In genomic region chr21:17921579-17922530, GRCh38 we compare ENCODE assay signal across 12 cellular contexts.
DNase-seq lines count a peak whose midpoint lies in the region; ATAC-seq and TF ChIP-seq lines count a peak whose summit lies in the region.
"Had no signal": no experiment of that assay in that cellular context is flagged by ENCODE, and none has a peak within 500 bp of the region (broad histone marks: within the 10 kb centered on the region; RNA-seq: fewer than 3 reads in every experiment).

No MANE protein-coding gene starts in this region.

- no peaks in the 10 kb centered on the region for H3K4me1 ChIP-seq in hepatocyte (ENCODE audit: insufficient read depth)

- WGBS in hepatocyte (ENCODE audit: low lambda C conversion rate, missing lambda C conversion rate) = 70% methylated on average over 2 of the region's 2 CpGs

- peak; percentile 44 for DNase-seq in AG09309 (ENCODE audit: low read depth)
- DNase-seq in HS-27A (ENCODE audit: low read depth) = peak; percentile 62
- peak; percentile 32 for DNase-seq in astrocyte of the hippocampus (ENCODE audit: low read depth, low spot score)
- peak; percentile 38 for DNase-seq in hepatocyte (ENCODE audit: low spot score)
- no peak for DNase-seq in NCI-H1436 (lab: John Stamatoyannopoulos, UW)
- DNase-seq: activated CD4-positive, alpha-beta T cell treated with anti-CD3 and anti-CD28 coated beads for 48 hours; activated naive CD8-positive, alpha-beta T cell treated with anti-CD3 and anti-CD28 coated beads, Interleukin-2, amount 10 ng/mL, durations not matched to agents 7 days and 5 days; NCI-H1092; RPMI8226 had no signal

- no peak overlapping the region for H2AFZ ChIP-seq in hepatocyte

- no peak overlapping the region for H3K4me2 ChIP-seq in hepatocyte

- no peaks in the 10 kb centered on the region for H4K20me1 ChIP-seq in hepatocyte (ENCODE audit: insufficient read depth, poor library complexity, severe bottlenecking)

- H3K79me2 ChIP-seq in hepatocyte = no peaks in the 10 kb centered on the region

- no peaks in the 10 kb centered on the region for H3K36me3 ChIP-seq in hepatocyte (replicated peaks; ENCODE audit: insufficient read depth, low read depth)

- no peaks in the 10 kb centered on the region for H3K9me2 ChIP-seq in hepatocyte (replicated peaks; ENCODE audit: insufficient read depth)

- no peak for ATAC-seq in HG02610 (IDR thresholded peaks at IDR 0.05; ENCODE audit: unreplicated experiment)
- no peak for ATAC-seq in HG02852 (IDR thresholded peaks at IDR 0.05; ENCODE audit: unreplicated experiment)
- ATAC-seq in GM21529 (IDR thresholded peaks at IDR 0.05; ENCODE audit: unreplicated experiment) = no peak

- no peaks in the 10 kb centered on the region for H3K9me3 ChIP-seq in hepatocyte (ENCODE audit: low read depth)

- no peak overlapping the region for H3K27ac ChIP-seq in hepatocyte

- H3K4me3 ChIP-seq in AG09309 (ENCODE audit: control insufficient read depth, low read depth, low read length) = no peak overlapping the region
- no peak overlapping the region for H3K4me3 ChIP-seq in hepatocyte

- TF ChIP-seq CTCF in AG09309 (IDR thresholded peaks at IDR 0.05; ENCODE audit: control insufficient read depth, insufficient read depth, low read depth, low read length, missing control alignments) (no peak), hepatocyte (IDR thresholded peaks at IDR 0.05; ENCODE audit: poor library complexity) (no peak)

- no peaks in the 10 kb centered on the region for H3K27me3 ChIP-seq in hepatocyte
